8 cellular contexts compared by ENCODE assay signal in genomic region chr12:89756638-89757321, GRCh38. TPM values are rescaled to one million over a fixed set of nuclear protein-coding genes. Genes with fewer than 3 reads are reported as not detected.
DNase-seq lines count a peak whose midpoint lies in the region; ATAC-seq lines count a peak whose summit lies in the region.

No MANE protein-coding gene starts in this region.

- ATAC-seq in HG03159 (IDR thresholded peaks at IDR 0.05; ENCODE audit: unreplicated experiment) (peak; percentile 84), sciatic nerve (peak; percentile 89)

- DNase-seq in CMK (ENCODE audit: low read depth): peak; percentile 34
- peak; percentile 19 for DNase-seq in GM19240 (ENCODE audit: insufficient read length, low spot score)
- DNase-seq in SJSA1 (ENCODE audit: low read depth in 1 of 2, low spot score in 2 of 2): peak; percentile 52 to 84
- DNase-seq in fibroblast of gingiva (ENCODE audit: low read depth): peak; percentile 100
- no peak for DNase-seq in sciatic nerve (ENCODE audit: low spot score)
- no peak for DNase-seq in NCI-H446 treated with DMSO at 0.1 percent for 48 hours (lab: John Stamatoyannopoulos, UW)
- no peak for DNase-seq in NCI-H187 treated with DMSO at 0.1 percent for 48 hours (lab: John Stamatoyannopoulos, UW)

- intact Hi-C loops in sciatic nerve (cut with DNase I): no loop called here

- H3K9me3 ChIP-seq in SJSA1 (replicated peaks): no peaks in the 10 kb centered on the region

- H3K27ac ChIP-seq in SJSA1: peak overlapping the region; percentile 94

- no peaks in the 10 kb centered on the region for H3K27me3 ChIP-seq in SJSA1 (replicated peaks)

- peaks cover 32% of the 10 kb centered on the region for H3K4me1 ChIP-seq in SJSA1 (replicated peaks)

- no peaks in the 10 kb centered on the region for H3K36me3 ChIP-seq in SJSA1

- no peak overlapping the region for H3K4me3 ChIP-seq in SJSA1

RNA-seq across cellular contexts. Expression of gene ATP2B1, which starts 48.1 kb away (rescaled TPM):
- total RNA-seq in SJSA1 (2014; rRNA removed; shearing (Covaris generic)): 49.8 and 101 TPM in 2 replicates
- total RNA-seq in sciatic nerve: 43.3 TPM

Comparison
In these comparisons a context has a peak if more than half of its experiments do, and no peak if none do; other contexts are left out.
1. DNase-seq: peak in CMK (single experiment), GM19240 (single experiment), SJSA1 (2 of 2) and fibroblast of gingiva (single experiment); none in sciatic nerve (single experiment), NCI-H446 treated with DMSO at 0.1 percent for 48 hours (single experiment) and NCI-H187 treated with DMSO at 0.1 percent for 48 hours (single experiment).